In the genomic region with DNA sequence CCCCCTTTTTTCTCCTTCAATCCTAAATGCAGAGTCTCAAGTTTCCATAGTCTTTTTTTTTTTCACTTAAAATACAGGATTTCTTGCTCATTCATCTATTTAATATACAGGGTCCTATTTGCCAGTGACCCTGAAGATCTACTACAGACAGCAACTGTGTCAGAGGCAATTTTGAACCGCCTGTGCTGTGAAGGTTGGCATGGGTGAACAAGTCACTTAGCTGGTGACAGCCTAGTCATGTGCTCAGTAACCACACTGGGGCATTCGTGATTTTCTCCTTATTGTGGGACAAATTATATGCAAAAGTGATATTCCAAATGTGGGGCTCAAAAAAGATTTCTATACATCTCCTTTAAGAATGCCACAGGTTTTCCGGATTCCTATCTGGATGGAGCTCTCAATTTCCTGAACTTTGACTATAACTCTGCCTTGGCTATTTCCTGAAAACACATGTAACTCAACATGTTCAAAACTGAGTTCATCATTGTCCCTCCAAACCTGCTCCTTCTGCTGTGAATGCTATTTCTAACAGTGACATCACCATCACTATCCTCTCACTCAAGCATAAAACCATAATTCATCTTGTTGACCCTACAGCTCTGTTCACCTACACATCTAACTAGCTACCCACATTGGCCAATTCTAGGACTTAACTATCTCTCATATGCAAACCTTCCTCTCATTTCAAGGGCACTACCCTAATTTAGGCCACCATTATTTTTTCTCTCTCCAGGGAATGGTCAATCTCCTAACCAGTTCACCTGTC, we compare ENCODE assay signal across 17 cellular contexts.
DNase-seq lines count a peak whose midpoint lies in the region; ATAC-seq lines count a peak whose summit lies in the region.
"Had no signal": no experiment of that assay in that cellular context is flagged by ENCODE, and none has a peak within 500 bp of the region (broad histone marks: within the 10 kb centered on the region; RNA-seq: fewer than 3 reads in every experiment).

No MANE protein-coding gene starts in this region.

- DNase-seq in glomerular visceral epithelial cell (ENCODE audit: extremely low spot score) (peak; percentile 31), iPS-NIHi11 (ENCODE audit: low spot score) (no peak)
- no peak for DNase-seq in stimulated activated naive CD4-positive, alpha-beta T cell (lab: John Stamatoyannopoulos, UW)
- no peak for DNase-seq in stimulated activated CD4-positive, alpha-beta T cell treated with anti-CD3 and anti-CD28 coated beads, Interleukin-2, amount 100 ng/mL, for 48 hours
- DNase-seq: activated CD4-positive, alpha-beta T cell treated with anti-CD3 and anti-CD28 coated beads for 36 hours; Calu3; GM23248; heart left ventricle; MV-4-11; natural killer cell; NCI-H2081 treated with DMSO at 0.1 percent for 48 hours; NCI-H524 treated with DMSO at 0.1 percent for 48 hours; T1000; transverse colon had no signal

- peak; percentile 55 for ATAC-seq in GM18517 (IDR thresholded peaks at IDR 0.05; ENCODE audit: unreplicated experiment)
- peak; percentile 42 for ATAC-seq in GM19463 (IDR thresholded peaks at IDR 0.05; ENCODE audit: unreplicated experiment)
- ATAC-seq in HG03342 (IDR thresholded peaks at IDR 0.05; ENCODE audit: unreplicated experiment) = peak; percentile 39
- ATAC-seq: activated CD4-positive, alpha-beta T cell treated with anti-CD3 and anti-CD28 coated beads for 36 hours; natural killer cell had no signal
